ENCODE assay signal across 8 cellular contexts in the genomic region with DNA sequence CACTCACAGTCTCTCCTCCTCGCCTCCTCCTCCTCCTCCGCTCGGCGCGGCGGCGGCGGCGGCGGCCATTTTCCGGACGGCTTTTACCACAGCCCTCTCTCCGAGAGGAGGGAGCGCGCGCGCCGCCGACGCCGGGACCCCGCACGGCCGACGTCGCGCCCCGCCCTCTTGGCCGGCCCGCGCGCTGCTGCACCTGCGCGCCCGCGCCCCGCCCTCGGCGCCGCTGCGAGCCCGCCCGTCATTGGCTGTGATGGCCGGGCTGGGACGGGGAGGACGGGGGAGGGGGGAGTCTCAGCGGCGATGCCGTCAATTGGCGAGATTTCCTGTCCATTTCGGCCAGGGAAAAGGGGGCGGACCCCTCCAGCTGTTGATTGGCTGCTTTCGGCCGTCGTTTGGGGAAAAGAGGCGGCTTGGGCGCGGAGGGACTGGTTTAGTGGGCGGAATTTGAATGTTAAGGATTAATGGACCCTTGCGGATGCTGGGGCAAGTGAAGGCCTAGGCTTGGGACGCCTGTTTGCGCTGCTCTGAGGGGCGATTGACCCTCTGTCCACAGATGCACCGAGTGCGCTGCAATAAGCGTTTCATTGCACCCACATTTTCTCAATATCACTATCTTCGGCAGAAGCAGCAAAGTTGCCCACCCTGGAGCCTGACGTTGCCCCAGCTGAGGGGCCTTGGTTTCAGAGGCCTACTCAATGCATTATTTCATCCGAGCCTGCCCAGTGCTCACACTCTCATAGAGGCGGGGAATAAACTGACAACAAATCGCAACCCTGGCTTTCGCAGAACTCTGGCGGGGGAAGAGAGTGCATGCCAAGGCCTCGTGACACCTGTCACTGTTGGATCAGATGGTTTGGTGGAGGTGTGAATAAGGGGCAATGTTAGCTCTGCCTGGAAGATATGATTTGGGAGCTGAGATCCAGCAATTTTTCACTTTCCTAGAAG. TPM values are rescaled to one million over a fixed set of nuclear protein-coding genes. Genes with fewer than 3 reads are reported as not detected.
DNase-seq lines count a peak whose midpoint lies in the region; ATAC-seq and TF ChIP-seq lines count a peak whose summit lies in the region.

Gene MECP2, minus strand, starts transcription at position 121 of the 945 bp plus-strand sequence.

- no peak for TF ChIP-seq EP300 in esophagus muscularis mucosa (IDR thresholded peaks at IDR 0.05)

- no peaks in the 10 kb centered on the region for H3K27me3 ChIP-seq in Peyer's patch
- no peaks in the 10 kb centered on the region for H3K27me3 ChIP-seq in esophagus muscularis mucosa
- H3K27me3 ChIP-seq in muscle layer of duodenum (ENCODE audit: low read depth, low read length): no peaks in the 10 kb centered on the region

- peak within 1 kb of the TSS; percentile 71 to 94 (median 87) for H3K4me3 ChIP-seq in Peyer's patch
- peak within 1 kb of the TSS; percentile 77 to 88 (median 80) for H3K4me3 ChIP-seq in esophagus muscularis mucosa
- H3K4me3 ChIP-seq in muscle layer of duodenum (ENCODE audit: low read depth in 1 of 2, low read length in 2 of 2): peak within 1 kb of the TSS; percentile 66 to 79

- H3K27ac ChIP-seq in Peyer's patch: peak within 1 kb of the TSS; percentile 95 to 99 (median 98)
- H3K27ac ChIP-seq in esophagus muscularis mucosa (replicated peaks in 1 of 4): peak within 1 kb of the TSS; percentile 95 to 99 (median 98)
- peak within 1 kb of the TSS; percentile 85 for H3K27ac ChIP-seq in muscle layer of duodenum (ENCODE audit: low read length)

- WGBS in esophagus muscularis mucosa: 46% methylated on average over 27 of the region's 74 CpGs

- intact Hi-C loops in esophagus muscularis mucosa (cut with DNase I): no loop called here

- peak; percentile 93 for DNase-seq in DMS153 treated with DMSO at 0.1 percent for 48 hours (lab: John Stamatoyannopoulos, UW; ENCODE audit: unreplicated experiment)
- DNase-seq in KG1 (lab: John Stamatoyannopoulos, UW): peak; percentile 49
- peak; percentile 86 to 96 (median 91) for DNase-seq in Peyer's patch
- peak; percentile 89 to 91 for DNase-seq in activated T-cell treated with anti-CD3 and anti-CD28 coated beads, Interleukin-2, amount 50 U/mL, for 48 hours
- DNase-seq in esophagus muscularis mucosa (ENCODE audit: extremely low spot score): peak; percentile 97
- DNase-seq in stimulated activated CD8-positive, alpha-beta memory T cell treated with anti-CD3 and anti-CD28 coated beads, Interleukin-7, amount 100 ng/mL, for 24 hours (ENCODE audit: low read depth): peak; percentile 58

- ATAC-seq in GM21723 (IDR thresholded peaks at IDR 0.05; ENCODE audit: unreplicated experiment): peak; percentile 74

- H3K36me3 ChIP-seq in Peyer's patch: no peaks in the 10 kb centered on the region
- no peaks in the 10 kb centered on the region for H3K36me3 ChIP-seq in esophagus muscularis mucosa
- no peaks in the 10 kb centered on the region for H3K36me3 ChIP-seq in muscle layer of duodenum (ENCODE audit: control insufficient read depth in 1 of 2, insufficient read depth in 2 of 2, low read length in 2 of 2)

- H3K9me3 ChIP-seq in Peyer's patch (no peaks in the 10 kb centered on the region), esophagus muscularis mucosa (no peaks in the 10 kb centered on the region), muscle layer of duodenum (ENCODE audit: control insufficient read depth in 1 of 2, low read length in 2 of 2) (no peaks in the 10 kb centered on the region)

- H3K4me1 ChIP-seq in Peyer's patch (peaks cover 0 to 21% (median 0%) of the 10 kb centered on the region in 4 donors), esophagus muscularis mucosa (peaks cover 20 to 37% (median 33%) of the 10 kb centered on the region in 4 donors), muscle layer of duodenum (ENCODE audit: control insufficient read depth in 1 of 2, insufficient read depth in 2 of 2, low read length in 2 of 2) (peaks cover 9 to 25% of the 10 kb centered on the region in 2 donors)

- TF ChIP-seq CTCF in Peyer's patch (IDR thresholded peaks at IDR 0.05) (no peak), esophagus muscularis mucosa (IDR thresholded peaks at IDR 0.05) (no peak)

- no peak for TF ChIP-seq POLR2A in Peyer's patch (IDR thresholded peaks at IDR 0.05)
- TF ChIP-seq POLR2A in esophagus muscularis mucosa (IDR thresholded peaks at IDR 0.05; ENCODE audit: low read depth): no peak

RNA-seq across cellular contexts. Expression of gene MECP2, which starts in this region (rescaled TPM):
- total RNA-seq in Peyer's patch: 100 to 1,000 TPM in 1 of 4 donors, 10 to 100 TPM in 3; 39.8 to 147 (median 55.4) TPM
- total RNA-seq in esophagus muscularis mucosa: 10 to 100 TPM; 57.7 to 79.4 (median 64.8) TPM

Comparison
In these comparisons a context has a peak if more than half of its experiments do, and no peak if none do; other contexts are left out.
1. Peak in every context shown above with its lines: DNase-seq, ATAC-seq, H3K4me3 ChIP-seq and H3K27ac ChIP-seq.